ENCODE assay signal across 18 cellular contexts in genomic region chr10:77482072-77482471, GRCh38.
DNase-seq lines count a peak whose midpoint lies in the region; ATAC-seq and TF ChIP-seq lines count a peak whose summit lies in the region.
"Had no signal": no experiment of that assay in that cellular context is flagged by ENCODE, and none has a peak within 500 bp of the region (broad histone marks: within the 10 kb centered on the region; RNA-seq: fewer than 3 reads in every experiment).

No MANE protein-coding gene starts in this region.

- H3K4me3 ChIP-seq in BLaER1, result no peak overlapping the region
- H3K4me3 ChIP-seq in BLaER1 treated with 17β-estradiol and CSF1 and Interleukin-3, amounts not matched to agents 10 nM and 100 nM, result no peak overlapping the region
- H3K4me3 ChIP-seq: GM12878, GM23338, K562 had no signal

- H3K4me2 ChIP-seq in BLaER1, result peak overlapping the region; percentile 87
- peak overlapping the region in 8 of 11 experiments; percentile 8 to 93 (median 80); a peak in 12 of 22 replicates for H3K4me2 ChIP-seq in BLaER1 treated with 17β-estradiol and CSF1 and Interleukin-3, amounts not matched to agents 10 nM and 100 nM
- H3K4me2 ChIP-seq: GM23338 had no signal

- peak overlapping the region; percentile 36; the same call in 1 of the 2 replicates for H3K27ac ChIP-seq in BLaER1
- no peak overlapping the region for H3K27ac ChIP-seq in BLaER1 treated with 17β-estradiol and CSF1 and Interleukin-3, amounts not matched to agents 10 nM and 100 nM
- H3K27ac ChIP-seq: HL-60 had no signal

- H3K36me3 ChIP-seq in BLaER1, result no peaks in the 10 kb centered on the region
- H3K36me3 ChIP-seq in BLaER1 treated with 17β-estradiol and CSF1 and Interleukin-3, amounts not matched to agents 10 nM and 100 nM, result no peaks in the 10 kb centered on the region; a peak in 1 of 22 replicates
- H3K36me3 ChIP-seq: BE2C had no signal

- DNase-seq in left lobe of liver (ENCODE audit: low spot score) (peak; percentile 88), osteocyte (ENCODE audit: extremely low spot score, unreplicated experiment) (no peak), DMS79 treated with DMSO at 0.1 percent for 48 hours (lab: John Stamatoyannopoulos, UW) (no peak)
- DNase-seq: ACHN; BE2C; Calu3; CD8-positive, alpha-beta T cell; DND-41; EL; HCEC 1CT; IMR-90 had no signal

- peaks cover 99% of the 10 kb centered on the region for H3K4me1 ChIP-seq in BLaER1
- H3K4me1 ChIP-seq in BLaER1 treated with 17β-estradiol and CSF1 and Interleukin-3, amounts not matched to agents 10 nM and 100 nM, result peaks cover 25 to 94% (median 84%) of the 10 kb centered on the region in 10 experiments

- TF ChIP-seq CTCF in osteocyte (IDR thresholded peaks at IDR 0.05), result no peak

- no peaks in the 10 kb centered on the region for H3K27me3 Mint-ChIP-seq in osteocyte (ENCODE audit: unreplicated experiment)

- no peak overlapping the region for H3K4me3 Mint-ChIP-seq in osteocyte (ENCODE audit: unreplicated experiment)
- H3K4me3 Mint-ChIP-seq: CD8-positive, alpha-beta T cell; GM23338 had no signal

- peak; percentile 61 for ATAC-seq in left lobe of liver
- no peak for ATAC-seq in HG03159 (IDR thresholded peaks at IDR 0.05; ENCODE audit: unreplicated experiment)
- ATAC-seq: CD8-positive, alpha-beta T cell; GM12878; GM23338; K562 had no signal

- no peaks in the 10 kb centered on the region for H3K27me3 ChIP-seq in BLaER1
- H3K27me3 ChIP-seq in BLaER1 treated with 17β-estradiol and CSF1 and Interleukin-3, amounts not matched to agents 10 nM and 100 nM, result no peaks in the 10 kb centered on the region
- H3K27me3 ChIP-seq: BE2C had no signal

- peak overlapping the region; percentile 34 for H3K27ac Mint-ChIP-seq in osteocyte (ENCODE audit: unreplicated experiment)
- H3K27ac Mint-ChIP-seq: CD8-positive, alpha-beta T cell; GM23338 had no signal

- peaks cover 33% of the 10 kb centered on the region for H3K4me1 Mint-ChIP-seq in osteocyte (ENCODE audit: unreplicated experiment)
- H3K4me1 Mint-ChIP-seq: GM23338 had no signal

- no peaks in the 10 kb centered on the region for H3K9me3 ChIP-seq in BLaER1
- H3K9me3 ChIP-seq in BLaER1 treated with 17β-estradiol and CSF1 and Interleukin-3, amounts not matched to agents 10 nM and 100 nM (replicated peaks in 1 of 11), result peaks cover 0 to 11% (median 0%) of the 10 kb centered on the region in 11 experiments; a peak in 4 of 22 replicates
- H3K9me3 ChIP-seq: BE2C had no signal

- no peak overlapping the region for H3K9ac ChIP-seq in BLaER1
- no peak overlapping the region for H3K9ac ChIP-seq in BLaER1 treated with 17β-estradiol and CSF1 and Interleukin-3, amounts not matched to agents 10 nM and 100 nM

- peaks cover 5% of the 10 kb centered on the region for H3K36me3 Mint-ChIP-seq in osteocyte (ENCODE audit: unreplicated experiment)
- H3K36me3 Mint-ChIP-seq: CD8-positive, alpha-beta T cell had no signal

- H3K9me3 Mint-ChIP-seq in osteocyte (ENCODE audit: unreplicated experiment), result no peaks in the 10 kb centered on the region
- H3K9me3 Mint-ChIP-seq: CD8-positive, alpha-beta T cell; GM23338 had no signal

- no peaks in the 10 kb centered on the region for H4K20me1 ChIP-seq in BLaER1
- peaks cover 0 to 73% (median 0%) of the 10 kb centered on the region in 11 experiments; a peak in 2 of 22 replicates for H4K20me1 ChIP-seq in BLaER1 treated with 17β-estradiol and CSF1 and Interleukin-3, amounts not matched to agents 10 nM and 100 nM
